Comparison of ENCODE assay signal across 9 cellular contexts in genomic region chr1:202505356-202505755, GRCh38.
DNase-seq lines count a peak whose midpoint lies in the region; ATAC-seq and TF ChIP-seq lines count a peak whose summit lies in the region.
"Had no signal": no experiment of that assay in that cellular context is flagged by ENCODE, and none has a peak within 500 bp of the region (broad histone marks: within the 10 kb centered on the region; RNA-seq: fewer than 3 reads in every experiment).

No MANE protein-coding gene starts in this region.

- POLR2A ChIA-PET in PC-3 (lab: Charles Lee; ENCODE audit: unreplicated experiment), result no interaction called here

- H3K36me3 ChIP-seq in HUES6 (ENCODE audit: control insufficient read depth, insufficient read depth, low read length), result no peaks in the 10 kb centered on the region
- peaks cover 0 to 43% (median 0%) of the 10 kb centered on the region in 4 donors for H3K36me3 ChIP-seq in esophagus muscularis mucosa
- peaks cover 7% of the 10 kb centered on the region for H3K36me3 ChIP-seq in lower lobe of right lung
- H3K36me3 ChIP-seq in thoracic aorta, result no peaks in the 10 kb centered on the region
- peaks cover 0 to 57% (median 5%) of the 10 kb centered on the region in 6 donors for H3K36me3 ChIP-seq in spleen
- H3K36me3 ChIP-seq in PC-3 (ENCODE audit: low read depth, low read length), result no peaks in the 10 kb centered on the region

- no peak for TF ChIP-seq EP300 in esophagus muscularis mucosa (IDR thresholded peaks at IDR 0.05)

- intact Hi-C loops in esophagus muscularis mucosa (cut with DNase I), result loop anchor here (2.0 kb wide), 1 partner anchor 95 kb away; no protein-coding TSS in a partner anchor
- intact Hi-C loops in lower lobe of right lung (cut with DNase I), result no loop called here
- intact Hi-C loops in spleen (cut with DNase I; ENCODE audit: low total_unique reads), result loop anchor here (10.0 kb wide), 1 partner anchor 59 kb away; no protein-coding TSS in a partner anchor
- intact Hi-C loops in PC-3 (cut with micrococcal nuclease), result no loop called here

- H3K9me3 ChIP-seq in HUES6 (ENCODE audit: control insufficient read depth, insufficient read depth, low read depth, low read length), result no peaks in the 10 kb centered on the region
- no peaks in the 10 kb centered on the region for H3K9me3 ChIP-seq in esophagus muscularis mucosa
- no peaks in the 10 kb centered on the region for H3K9me3 ChIP-seq in lower lobe of right lung
- no peaks in the 10 kb centered on the region for H3K9me3 ChIP-seq in thoracic aorta
- no peaks in the 10 kb centered on the region for H3K9me3 ChIP-seq in spleen
- H3K9me3 ChIP-seq in PC-3 (ENCODE audit: low read length), result no peaks in the 10 kb centered on the region

- no peak for TF ChIP-seq CTCF in esophagus muscularis mucosa (IDR thresholded peaks at IDR 0.05)
- TF ChIP-seq CTCF in lower lobe of right lung (IDR thresholded peaks at IDR 0.05), result no peak
- TF ChIP-seq CTCF in thoracic aorta (IDR thresholded peaks at IDR 0.05), result no peak
- no peak for TF ChIP-seq CTCF in spleen (IDR thresholded peaks at IDR 0.05 in 8 of 11, conservative IDR thresholded peaks at IDR 0.05 in 3 of 11)
- TF ChIP-seq CTCF in PC-3 (conservative IDR thresholded peaks at IDR 0.05; ENCODE audit: low read depth, low read length), result no peak

- CTCF ChIA-PET in PC-3 (lab: Charles Lee), result no interaction called here

- ATAC-seq in lower lobe of right lung (peak in 1 of 2 donors; percentile 70), thoracic aorta (ENCODE audit: insufficient number of reproducible peaks, low FRiP score, low read depth) (peak; percentile 81), PC-3 (no peak)

- no peaks in the 10 kb centered on the region for H3K9me2 ChIP-seq in PC-3 (replicated peaks; ENCODE audit: low read length)

- no peak overlapping the region for H3K4me2 ChIP-seq in PC-3 (ENCODE audit: low read length)

- TF ChIP-seq POLR2A in esophagus muscularis mucosa (IDR thresholded peaks at IDR 0.05; ENCODE audit: low read depth) (no peak), spleen (IDR thresholded peaks at IDR 0.05) (no peak)

- DNase-seq in esophagus muscularis mucosa (ENCODE audit: extremely low spot score), result no peak
- DNase-seq in lower lobe of right lung, result no peak
- no peak for DNase-seq in thoracic aorta (ENCODE audit: low spot score)
- DNase-seq in spleen, result no peak
- DNase-seq in PC-3, result no peak
- DNase-seq in NCI-H774 (lab: John Stamatoyannopoulos, UW), result no peak
- no peak for DNase-seq in NCI-H526 treated with DMSO at 0.1 percent for 48 hours (lab: John Stamatoyannopoulos, UW)
- DNase-seq: NK-92 treated with Interleukin-12 subunit alpha and Interleukin-12 subunit beta, amount 100 ng/mL, for 24 hours had no signal

- no peaks in the 10 kb centered on the region for H3K79me2 ChIP-seq in PC-3 (ENCODE audit: low read length)

- H3K4me1 ChIP-seq in HUES6 (ENCODE audit: control insufficient read depth, insufficient read depth, low read length) (peaks cover 12% of the 10 kb centered on the region), esophagus muscularis mucosa (peaks cover 25 to 53% (median 35%) of the 10 kb centered on the region in 4 donors), lower lobe of right lung (no peaks in the 10 kb centered on the region), thoracic aorta (ENCODE audit: control insufficient read depth in 1 of 2, low read depth in 2 of 2) (peaks cover 8 to 57% of the 10 kb centered on the region in 2 donors), spleen (no peaks in the 10 kb centered on the region), PC-3 (ENCODE audit: insufficient read depth, low read length) (no peaks in the 10 kb centered on the region)

- H3K27me3 ChIP-seq in HUES6 (ENCODE audit: control insufficient read depth, insufficient read depth, low read length) (no peaks in the 10 kb centered on the region), esophagus muscularis mucosa (no peaks in the 10 kb centered on the region), lower lobe of right lung (ENCODE audit: low read depth) (no peaks in the 10 kb centered on the region), thoracic aorta (replicated peaks; ENCODE audit: insufficient read depth) (no peaks in the 10 kb centered on the region), spleen (replicated peaks in 1 of 7) (no peaks in the 10 kb centered on the region), PC-3 (ENCODE audit: low read length) (no peaks in the 10 kb centered on the region)

- H2AFZ ChIP-seq in PC-3 (ENCODE audit: low read length), result no peak overlapping the region

- WGBS in esophagus muscularis mucosa, result 26% methylated on average over 4 of the region's 4 CpGs
- WGBS in spleen, 5 donors, result 78 to 94% (median 83%) methylated on average over 4 of the region's 4 CpGs

- peak overlapping the region; percentile 57 for H3K9ac ChIP-seq in HUES6 (ENCODE audit: low read length)
- no peak overlapping the region for H3K9ac ChIP-seq in PC-3 (ENCODE audit: low read length)

- no peaks in the 10 kb centered on the region for H4K20me1 ChIP-seq in PC-3 (ENCODE audit: low read length)

- no TSS peak for BruUV-seq in PC-3 (replicated peaks; lab: Mats Ljungman, UMichigan)

- H3K4me3 ChIP-seq in HUES6 (ENCODE audit: low read depth, low read length), result no peak overlapping the region
- peak overlapping the region; percentile 9 to 41 (median 36) for H3K4me3 ChIP-seq in esophagus muscularis mucosa
- no peak overlapping the region for H3K4me3 ChIP-seq in lower lobe of right lung
- H3K4me3 ChIP-seq in thoracic aorta, result peak overlapping the region; percentile 58
- H3K4me3 ChIP-seq in spleen, result no peak overlapping the region
- no peak overlapping the region for H3K4me3 ChIP-seq in PC-3 (ENCODE audit: low read length)

- H3K27ac ChIP-seq in HUES6 (ENCODE audit: low read depth, low read length) (peak overlapping the region; percentile 82), esophagus muscularis mucosa (replicated peaks in 1 of 4) (peak overlapping the region; percentile 84 to 88 (median 87)), lower lobe of right lung (peak overlapping the region; percentile 50), thoracic aorta (peak overlapping the region; percentile 91 to 95), spleen (peak overlapping the region in 2 of 8 donors; percentile 37 to 45), PC-3 (ENCODE audit: low read length) (no peak overlapping the region)

- H3F3A ChIP-seq in PC-3 (ENCODE audit: low read length, unreplicated experiment), result no peaks in the 10 kb centered on the region

Comparison
In these comparisons a context has a peak if more than half of its experiments do, and no peak if none do; other contexts are left out.
1. H3K4me3 ChIP-seq: peak in esophagus muscularis mucosa (4 of 4) and thoracic aorta (single experiment); none in HUES6 (single experiment), lower lobe of right lung (single experiment), spleen (0 of 8) and PC-3 (single experiment).
2. intact Hi-C loops: an anchor here in esophagus muscularis mucosa (2.0 kb wide) and spleen (10.0 kb wide); none called in lower lobe of right lung and PC-3.